In the genomic region with DNA sequence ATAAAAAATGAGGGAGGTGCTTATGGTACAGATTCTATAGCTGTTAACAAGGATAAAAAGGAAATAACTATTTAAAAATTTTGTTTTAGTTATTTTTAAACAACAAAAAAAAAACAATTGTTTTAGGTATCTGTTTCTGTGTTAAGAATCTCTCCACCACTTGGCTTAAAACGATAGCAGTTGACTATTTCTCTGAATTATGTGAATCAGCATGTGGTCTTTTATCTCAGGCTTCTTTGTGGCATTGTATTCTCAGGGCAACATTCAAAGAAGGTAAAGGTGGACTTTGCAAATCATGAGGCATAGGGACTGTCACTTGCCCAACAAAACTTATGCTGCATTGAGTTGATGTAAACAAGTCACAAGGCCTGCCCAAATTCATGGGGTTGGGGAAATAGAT, we compare ENCODE assay signal across 1 cellular context.
TF ChIP-seq lines count a peak whose summit lies in the region.

No MANE protein-coding gene starts in this region.

TF ChIP-seq in WTC11, 78 proteins besides CTCF, POLR2A, EP300 and RAD21 (continued from another document):
- TF ChIP-seq, protein P1, sequence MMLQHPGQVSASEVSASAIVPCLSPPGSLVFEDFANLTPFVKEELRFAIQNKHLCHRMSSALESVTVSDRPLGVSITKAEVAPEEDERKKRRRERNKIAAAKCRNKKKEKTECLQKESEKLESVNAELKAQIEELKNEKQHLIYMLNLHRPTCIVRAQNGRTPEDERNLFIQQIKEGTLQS (CRISPR knock-in tag; conservative IDR thresholded peaks at IDR 0.05), result no peak
- TF ChIP-seq, protein P2, sequence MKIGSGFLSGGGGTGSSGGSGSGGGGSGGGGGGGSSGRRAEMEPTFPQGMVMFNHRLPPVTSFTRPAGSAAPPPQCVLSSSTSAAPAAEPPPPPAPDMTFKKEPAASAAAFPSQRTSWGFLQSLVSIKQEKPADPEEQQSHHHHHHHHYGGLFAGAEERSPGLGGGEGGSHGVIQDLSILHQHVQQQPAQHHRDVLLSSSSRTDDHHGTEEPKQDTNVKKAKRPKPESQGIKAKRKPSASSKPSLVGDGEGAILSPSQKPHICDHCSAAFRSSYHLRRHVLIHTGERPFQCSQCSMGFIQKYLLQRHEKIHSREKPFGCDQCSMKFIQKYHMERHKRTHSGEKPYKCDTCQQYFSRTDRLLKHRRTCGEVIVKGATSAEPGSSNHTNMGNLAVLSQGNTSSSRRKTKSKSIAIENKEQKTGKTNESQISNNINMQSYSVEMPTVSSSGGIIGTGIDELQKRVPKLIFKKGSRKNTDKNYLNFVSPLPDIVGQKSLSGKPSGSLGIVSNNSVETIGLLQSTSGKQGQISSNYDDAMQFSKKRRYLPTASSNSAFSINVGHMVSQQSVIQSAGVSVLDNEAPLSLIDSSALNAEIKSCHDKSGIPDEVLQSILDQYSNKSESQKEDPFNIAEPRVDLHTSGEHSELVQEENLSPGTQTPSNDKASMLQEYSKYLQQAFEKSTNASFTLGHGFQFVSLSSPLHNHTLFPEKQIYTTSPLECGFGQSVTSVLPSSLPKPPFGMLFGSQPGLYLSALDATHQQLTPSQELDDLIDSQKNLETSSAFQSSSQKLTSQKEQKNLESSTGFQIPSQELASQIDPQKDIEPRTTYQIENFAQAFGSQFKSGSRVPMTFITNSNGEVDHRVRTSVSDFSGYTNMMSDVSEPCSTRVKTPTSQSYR (CRISPR knock-in tag; IDR thresholded peaks at IDR 0.05), result no peak
- TF ChIP-seq, protein P3, sequence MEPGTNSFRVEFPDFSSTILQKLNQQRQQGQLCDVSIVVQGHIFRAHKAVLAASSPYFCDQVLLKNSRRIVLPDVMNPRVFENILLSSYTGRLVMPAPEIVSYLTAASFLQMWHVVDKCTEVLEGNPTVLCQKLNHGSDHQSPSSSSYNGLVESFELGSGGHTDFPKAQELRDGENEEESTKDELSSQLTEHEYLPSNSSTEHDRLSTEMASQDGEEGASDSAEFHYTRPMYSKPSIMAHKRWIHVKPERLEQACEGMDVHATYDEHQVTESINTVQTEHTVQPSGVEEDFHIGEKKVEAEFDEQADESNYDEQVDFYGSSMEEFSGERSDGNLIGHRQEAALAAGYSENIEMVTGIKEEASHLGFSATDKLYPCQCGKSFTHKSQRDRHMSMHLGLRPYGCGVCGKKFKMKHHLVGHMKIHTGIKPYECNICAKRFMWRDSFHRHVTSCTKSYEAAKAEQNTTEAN (CRISPR knock-in tag; IDR thresholded peaks at IDR 0.05), result no peak
- no peak for TF ChIP-seq FOXK1 (CRISPR knock-in tag; IDR thresholded peaks at IDR 0.05)
- no peak for TF ChIP-seq ATF1 (CRISPR knock-in tag; IDR thresholded peaks at IDR 0.05)
- TF ChIP-seq KAT7 (CRISPR knock-in tag; IDR thresholded peaks at IDR 0.05; ENCODE audit: borderline replicate concordance), result no peak
- no peak for TF ChIP-seq IRF2 (CRISPR knock-in tag; IDR thresholded peaks at IDR 0.05; ENCODE audit: borderline replicate concordance, low read depth)
- TF ChIP-seq NFATC4 (CRISPR knock-in tag; IDR thresholded peaks at IDR 0.05), result no peak
- no peak for TF ChIP-seq JUN (CRISPR knock-in tag; IDR thresholded peaks at IDR 0.05)
- TF ChIP-seq SMAD3 (CRISPR knock-in tag; IDR thresholded peaks at IDR 0.05; ENCODE audit: borderline replicate concordance), result no peak
- no peak for TF ChIP-seq CREB1 (CRISPR knock-in tag; IDR thresholded peaks at IDR 0.05)
